Comparison of ENCODE assay signal across 8 cellular contexts in the genomic region with DNA sequence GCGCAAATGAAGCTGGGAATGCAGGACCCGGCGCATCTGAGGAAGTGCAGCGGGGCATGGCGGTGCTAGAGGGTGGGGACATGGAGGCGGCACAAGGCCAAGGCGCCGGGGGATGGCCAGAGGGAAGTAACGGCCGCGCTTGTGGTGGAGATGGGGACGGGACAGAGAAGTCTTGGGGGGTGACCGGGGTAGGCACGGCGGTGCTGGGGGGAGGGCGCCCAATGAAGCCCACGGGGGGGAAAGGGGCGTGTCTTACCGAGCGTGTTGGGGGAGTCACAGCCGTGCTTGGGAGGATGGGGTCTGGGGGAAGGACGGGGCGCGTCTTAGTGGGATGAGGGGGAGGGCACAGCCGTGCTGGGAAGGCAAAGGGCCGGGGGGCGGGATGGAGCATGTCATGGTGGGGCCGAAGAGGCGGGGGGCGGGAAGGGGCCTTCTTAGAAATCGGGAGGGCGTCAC. TPM values are rescaled to one million over a fixed set of nuclear protein-coding genes. Genes with fewer than 3 reads are reported as not detected.
DNase-seq lines count a peak whose midpoint lies in the region; ATAC-seq and TF ChIP-seq lines count a peak whose summit lies in the region.

No MANE protein-coding gene starts in this region.

- H3K36me3 ChIP-seq in left ventricle myocardium inferior: no peaks in the 10 kb centered on the region

- peak overlapping the region; percentile 74 for H3K4me3 ChIP-seq in left ventricle myocardium inferior

- no peak for ATAC-seq in activated T-helper 17 cell treated with anti-CD3 and anti-CD28 coated beads, Interleukin-2, amount 50 U/mL, for 72 hours (replicated peaks)
- ATAC-seq in GM21528 (IDR thresholded peaks at IDR 0.05; ENCODE audit: low FRiP score, unreplicated experiment): no peak

- H3K9me3 Mint-ChIP-seq in activated T-helper 17 cell treated with anti-CD3 and anti-CD28 coated beads, Interleukin-2, amount 50 U/mL, for 72 hours: no peaks in the 10 kb centered on the region
- H3K9me3 Mint-ChIP-seq in progenitor cell of endocrine pancreas (ENCODE audit: low read depth): peaks cover 5% of the 10 kb centered on the region

- peak; percentile 11 for DNase-seq in GM04504 (ENCODE audit: low read depth)
- peak; percentile 53 for DNase-seq in left ventricle myocardium inferior
- no peak for DNase-seq in progenitor cell of endocrine pancreas (ENCODE audit: low spot score, unreplicated experiment)
- DNase-seq in NCI-H1694 (lab: John Stamatoyannopoulos, UW): no peak
- no peak for DNase-seq in kidney glomerular epithelial cell (lab: John Stamatoyannopoulos, UW)
- no peak for DNase-seq in amniotic stem cell (lab: John Stamatoyannopoulos, UW)

- H3K27me3 Mint-ChIP-seq in activated T-helper 17 cell treated with anti-CD3 and anti-CD28 coated beads, Interleukin-2, amount 50 U/mL, for 72 hours: no peaks in the 10 kb centered on the region
- H3K27me3 Mint-ChIP-seq in progenitor cell of endocrine pancreas: no peaks in the 10 kb centered on the region

- TF ChIP-seq CTCF in left ventricle myocardium inferior (IDR thresholded peaks at IDR 0.05; ENCODE audit: borderline replicate concordance) (no peak), progenitor cell of endocrine pancreas (IDR thresholded peaks at IDR 0.05; ENCODE audit: unreplicated experiment) (no peak)

- intact Hi-C loops in left ventricle myocardium inferior (cut with micrococcal nuclease): no loop called here

- peak overlapping the region; percentile 93 for H3K27ac ChIP-seq in left ventricle myocardium inferior (replicated peaks)

- H3K9me3 ChIP-seq in left ventricle myocardium inferior (replicated peaks): peaks cover 10% of the 10 kb centered on the region

- peaks cover 4% of the 10 kb centered on the region for H3K4me1 Mint-ChIP-seq in activated T-helper 17 cell treated with anti-CD3 and anti-CD28 coated beads, Interleukin-2, amount 50 U/mL, for 72 hours
- H3K4me1 Mint-ChIP-seq in progenitor cell of endocrine pancreas (ENCODE audit: low read depth): peaks cover 4% of the 10 kb centered on the region

- H3K4me1 ChIP-seq in left ventricle myocardium inferior: no peaks in the 10 kb centered on the region

- H3K36me3 Mint-ChIP-seq in activated T-helper 17 cell treated with anti-CD3 and anti-CD28 coated beads, Interleukin-2, amount 50 U/mL, for 72 hours (ENCODE audit: low read depth): no peaks in the 10 kb centered on the region
- peaks cover 28% of the 10 kb centered on the region for H3K36me3 Mint-ChIP-seq in progenitor cell of endocrine pancreas (ENCODE audit: insufficient read depth)

- H3K27me3 ChIP-seq in left ventricle myocardium inferior (ENCODE audit: low read depth): no peaks in the 10 kb centered on the region

- peak overlapping the region; percentile 27 for H3K4me3 Mint-ChIP-seq in activated T-helper 17 cell treated with anti-CD3 and anti-CD28 coated beads, Interleukin-2, amount 50 U/mL, for 72 hours
- peak overlapping the region; percentile 89 for H3K4me3 Mint-ChIP-seq in progenitor cell of endocrine pancreas (ENCODE audit: low read depth)

- H3K27ac Mint-ChIP-seq in activated T-helper 17 cell treated with anti-CD3 and anti-CD28 coated beads, Interleukin-2, amount 50 U/mL, for 72 hours: no peak overlapping the region
- peak overlapping the region; percentile 99 for H3K27ac Mint-ChIP-seq in progenitor cell of endocrine pancreas

RNA-seq across cellular contexts. Expression of gene ARSD, which starts 1.0 kb away (rescaled TPM):
- 1 to 10 TPM; 1.8 to 2.5 TPM for total RNA-seq in activated T-helper 17 cell treated with anti-CD3 and anti-CD28 coated beads, Interleukin-2, amount 50 U/mL, for 72 hours
- 9.3 TPM for total RNA-seq in left ventricle myocardium inferior
- 76.8 and 82.1 TPM in 2 replicates for total RNA-seq in progenitor cell of endocrine pancreas

Comparison
In these comparisons a context has a peak if more than half of its experiments do, and no peak if none do; other contexts are left out.
1. DNase-seq: peak in GM04504 (single experiment) and left ventricle myocardium inferior (single experiment); none in progenitor cell of endocrine pancreas (single experiment), NCI-H1694 (single experiment), kidney glomerular epithelial cell (single experiment) and amniotic stem cell (single experiment).